In the genomic region with DNA sequence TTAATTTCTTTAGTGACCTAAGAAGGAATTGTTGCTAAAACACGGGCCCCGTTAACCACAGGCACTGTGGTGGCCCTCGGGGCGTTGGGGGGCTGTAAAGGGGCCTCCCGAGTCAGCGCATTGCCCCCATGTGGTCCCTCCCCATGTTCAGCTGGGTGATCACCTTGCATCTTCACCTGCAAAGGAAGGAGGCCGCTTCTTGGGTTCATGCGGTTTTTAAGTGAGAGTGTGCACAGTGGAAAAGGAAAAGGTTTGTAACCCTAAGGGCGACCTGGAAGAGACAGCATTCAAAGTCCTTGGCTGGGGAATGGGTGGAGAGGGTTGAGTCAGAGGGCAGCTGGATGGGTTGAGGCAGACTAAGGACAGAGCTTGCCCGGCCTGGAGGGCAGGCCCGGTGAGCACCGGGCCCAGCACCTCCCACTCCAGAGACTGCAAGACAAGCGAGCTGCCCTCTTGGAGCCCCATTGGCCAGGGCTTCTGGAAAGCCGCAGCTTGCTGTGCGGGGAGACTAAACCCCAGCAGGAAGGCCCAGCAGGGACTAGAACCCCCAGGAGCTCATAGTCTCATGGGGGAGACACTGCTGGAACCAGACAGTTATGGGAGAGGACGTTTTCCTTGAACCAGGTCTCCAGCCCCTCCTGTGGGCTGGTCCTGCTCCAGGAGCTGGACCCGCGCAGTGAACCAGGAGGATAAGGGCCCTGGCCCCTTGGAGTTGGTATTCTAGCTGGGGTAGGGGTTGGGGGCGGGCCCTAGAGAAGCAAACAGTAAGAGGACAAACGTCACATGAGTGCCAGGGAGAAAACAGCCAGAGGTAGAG, we compare ENCODE assay signal across 8 cellular contexts. TPM values are rescaled to one million over a fixed set of nuclear protein-coding genes. Genes with fewer than 3 reads are reported as not detected.
DNase-seq lines count a peak whose midpoint lies in the region; ATAC-seq and TF ChIP-seq lines count a peak whose summit lies in the region.

No MANE protein-coding gene starts in this region.

- H3K9me3 ChIP-seq in lung (ENCODE audit: control insufficient read depth in 2 of 2, insufficient read depth in 1 of 2, low read length in 1 of 2) = peaks cover 0 to 6% of the 10 kb centered on the region in 2 donors

- WGBS in lung, 2 donors = 56 to 62% methylated on average over 20 of the region's 20 CpGs
- no CpG with 5 or more reads among the region's 20 CpGs for WGBS in mesendoderm (ENCODE audit: extremely low coverage, insufficient coverage, low lambda C conversion rate)

- peaks cover 8% of the 10 kb centered on the region for H3K79me1 ChIP-seq in mesendoderm (ENCODE audit: low read length)

- H3K4me3 Mint-ChIP-seq in activated T-cell treated with anti-CD3 and anti-CD28 coated beads, Interleukin-2, amount 50 U/mL, for 24 hours = no peak overlapping the region
- H3K4me3 Mint-ChIP-seq in activated T-cell treated with anti-CD3 and anti-CD28 coated beads, Interleukin-2, amount 50 U/mL, for 4 hours = no peak overlapping the region
- no peak overlapping the region for H3K4me3 Mint-ChIP-seq in type B pancreatic cell

- H3K27ac ChIP-seq in lung (ENCODE audit: low read depth in 1 of 2, low read length in 1 of 2) = peak overlapping the region; percentile 58 to 81
- no peak overlapping the region for H3K27ac ChIP-seq in mesendoderm (ENCODE audit: low read depth, low read length)

- no peaks in the 10 kb centered on the region for H3K9me3 Mint-ChIP-seq in activated T-cell treated with anti-CD3 and anti-CD28 coated beads, Interleukin-2, amount 50 U/mL, for 24 hours
- H3K9me3 Mint-ChIP-seq in activated T-cell treated with anti-CD3 and anti-CD28 coated beads, Interleukin-2, amount 50 U/mL, for 4 hours = no peaks in the 10 kb centered on the region
- H3K9me3 Mint-ChIP-seq in type B pancreatic cell = no peaks in the 10 kb centered on the region

- no peak overlapping the region for H2BK5ac ChIP-seq in mesendoderm (ENCODE audit: low read length)

- no peak overlapping the region for H4K5ac ChIP-seq in mesendoderm (ENCODE audit: low read length)

- TF ChIP-seq CTCF in cardiac fibroblast (IDR thresholded peaks at IDR 0.05; ENCODE audit: low read depth, low read length) (no peak), lung (IDR thresholded peaks at IDR 0.05; ENCODE audit: control extremely low read depth, extremely low read depth) (no peak), type B pancreatic cell (conservative IDR thresholded peaks at IDR 0.05) (no peak)

- no peak overlapping the region for H4K8ac ChIP-seq in mesendoderm (ENCODE audit: low read depth, low read length)

- no peak for DNase-seq in activated T-cell treated with anti-CD3 and anti-CD28 coated beads, Interleukin-2, amount 50 U/mL, for 24 hours
- DNase-seq in activated T-cell treated with anti-CD3 and anti-CD28 coated beads, Interleukin-2, amount 50 U/mL, for 4 hours = no peak
- peak; percentile 44 to 55 for DNase-seq in cardiac fibroblast (ENCODE audit: low read depth in 2 of 2)
- peak; percentile 38 for DNase-seq in lung (ENCODE audit: low spot score)
- DNase-seq in type B pancreatic cell (ENCODE audit: extremely low spot score, unreplicated experiment) = peak; percentile 61
- DNase-seq in NCI-H2081 treated with DMSO at 0.1 percent for 48 hours (lab: John Stamatoyannopoulos, UW) = no peak
- DNase-seq in mesendoderm = no peak

- H3K4me3 ChIP-seq in cardiac fibroblast (replicated peaks in 1 of 2; ENCODE audit: low read depth in 2 of 2, low read length in 2 of 2) = no peak overlapping the region
- no peak overlapping the region for H3K4me3 ChIP-seq in lung
- H3K4me3 ChIP-seq in mesendoderm (ENCODE audit: low read length) = no peak overlapping the region

- no peak overlapping the region for H3K23ac ChIP-seq in mesendoderm (ENCODE audit: low read length)

- H3K79me2 ChIP-seq in mesendoderm (ENCODE audit: control insufficient read depth, insufficient read depth, low read length) = no peaks in the 10 kb centered on the region

- H3K18ac ChIP-seq in mesendoderm (ENCODE audit: low read length) = no peak overlapping the region

- peaks cover 34% of the 10 kb centered on the region for H3K36me3 Mint-ChIP-seq in activated T-cell treated with anti-CD3 and anti-CD28 coated beads, Interleukin-2, amount 50 U/mL, for 24 hours (ENCODE audit: low read depth)
- H3K36me3 Mint-ChIP-seq in activated T-cell treated with anti-CD3 and anti-CD28 coated beads, Interleukin-2, amount 50 U/mL, for 4 hours (ENCODE audit: insufficient read depth) = peaks cover 19% of the 10 kb centered on the region
- H3K36me3 Mint-ChIP-seq in type B pancreatic cell = peaks cover 3% of the 10 kb centered on the region

- H2BK120ac ChIP-seq in mesendoderm (ENCODE audit: low read depth, low read length) = no peak overlapping the region

- H3K56ac ChIP-seq in mesendoderm (ENCODE audit: low read length) = no peak overlapping the region

- H3K4ac ChIP-seq in mesendoderm (ENCODE audit: low read depth, low read length) = no peak overlapping the region

- H3K27me3 ChIP-seq in lung (ENCODE audit: control insufficient read depth, insufficient read depth) (no peaks in the 10 kb centered on the region), mesendoderm (ENCODE audit: insufficient read depth, low read length, poor library complexity) (no peaks in the 10 kb centered on the region)

- H3K4me2 ChIP-seq in mesendoderm (ENCODE audit: low read length) = no peak overlapping the region

- H3K36me3 ChIP-seq in lung (ENCODE audit: control insufficient read depth in 2 of 2, insufficient read depth in 2 of 2, low read length in 2 of 2) (peaks cover 0 to 24% of the 10 kb centered on the region in 2 donors), mesendoderm (ENCODE audit: control insufficient read depth, insufficient read depth, low read length) (peaks cover 7% of the 10 kb centered on the region)

- peak overlapping the region; percentile 74 for H3K27ac Mint-ChIP-seq in activated T-cell treated with anti-CD3 and anti-CD28 coated beads, Interleukin-2, amount 50 U/mL, for 24 hours
- H3K27ac Mint-ChIP-seq in type B pancreatic cell = peak overlapping the region; percentile 73

- no peak overlapping the region for H2AK5ac ChIP-seq in mesendoderm (ENCODE audit: low read length)

- H3K4me1 Mint-ChIP-seq in activated T-cell treated with anti-CD3 and anti-CD28 coated beads, Interleukin-2, amount 50 U/mL, for 24 hours (ENCODE audit: low read depth) = peaks cover 51% of the 10 kb centered on the region
- H3K4me1 Mint-ChIP-seq in activated T-cell treated with anti-CD3 and anti-CD28 coated beads, Interleukin-2, amount 50 U/mL, for 4 hours (ENCODE audit: low read depth) = peaks cover 31% of the 10 kb centered on the region
- peaks cover 23% of the 10 kb centered on the region for H3K4me1 Mint-ChIP-seq in type B pancreatic cell (ENCODE audit: unreplicated experiment)

- H3K4me1 ChIP-seq in lung (ENCODE audit: control insufficient read depth in 2 of 2, insufficient read depth in 2 of 2, low read length in 2 of 2) = peaks cover 15 to 28% of the 10 kb centered on the region in 2 donors
- no peaks in the 10 kb centered on the region for H3K4me1 ChIP-seq in mesendoderm (ENCODE audit: control insufficient read depth, low read depth, low read length)

- no peaks in the 10 kb centered on the region for H3K27me3 Mint-ChIP-seq in activated T-cell treated with anti-CD3 and anti-CD28 coated beads, Interleukin-2, amount 50 U/mL, for 24 hours
- H3K27me3 Mint-ChIP-seq in activated T-cell treated with anti-CD3 and anti-CD28 coated beads, Interleukin-2, amount 50 U/mL, for 4 hours (ENCODE audit: low read depth) = no peaks in the 10 kb centered on the region
- no peaks in the 10 kb centered on the region for H3K27me3 Mint-ChIP-seq in type B pancreatic cell

- H3K9ac ChIP-seq in mesendoderm (ENCODE audit: low read length) = no peak overlapping the region

- H2BK15ac ChIP-seq in mesendoderm (replicated peaks; ENCODE audit: low read depth) = no peak overlapping the region

- ATAC-seq in activated T-cell treated with anti-CD3 and anti-CD28 coated beads, Interleukin-2, amount 50 U/mL, for 4 hours = no peak
- ATAC-seq in lung (ENCODE audit: insufficient read depth, low FRiP score) (peak; percentile 39), GM18519 (IDR thresholded peaks at IDR 0.05; ENCODE audit: low FRiP score, unreplicated experiment) (no peak)

RNA-seq across cellular contexts. Expression of gene RGMA, which starts 59.2 kb away (rescaled TPM):
- total RNA-seq in activated T-cell treated with anti-CD3 and anti-CD28 coated beads, Interleukin-2, amount 50 U/mL, for 4 hours = under 1 TPM in 2 of 3 donors, not detected in 1; 0.18 to 0.22 TPM
- total RNA-seq in lung (10 to 100 TPM in 1 of 2 donors, 1 to 10 TPM in 1; 6.6 to 11.3 TPM), type B pancreatic cell (ENCODE audit: low replicate concordance) (37.0 and 41.6 TPM in 2 replicates)
- 1 to 10 TPM; 2.3 to 3.4 TPM for polyA plus RNA-seq in lung
- polyA plus RNA-seq in mesendoderm (2013, experiment 1 of 2) = 8.8 TPM
- 9.4 TPM for polyA plus RNA-seq in mesendoderm (2013, experiment 2 of 2)

Comparison
In these comparisons a context has a peak if more than half of its experiments do, and no peak if none do; other contexts are left out.
1. DNase-seq: peak in cardiac fibroblast (2 of 2), lung (single experiment) and type B pancreatic cell (single experiment); none in activated T-cell treated with anti-CD3 and anti-CD28 coated beads, Interleukin-2, amount 50 U/mL, for 24 hours (single experiment), activated T-cell treated with anti-CD3 and anti-CD28 coated beads, Interleukin-2, amount 50 U/mL, for 4 hours (single experiment), NCI-H2081 treated with DMSO at 0.1 percent for 48 hours (single experiment) and mesendoderm (single experiment).
2. RNA of gene RGMA, which starts 59.2 kb away (total RNA-seq): 37.0 to 41.6 TPM in type B pancreatic cell and 6.6 to 11.3 TPM in lung; 0.18 to 0.22 TPM in activated T-cell treated with anti-CD3 and anti-CD28 coated beads, Interleukin-2, amount 50 U/mL, for 4 hours; every median in the first group is over 4 times any median in the second.